Comparison of ENCODE assay signal across 1 cellular context in genomic region chr3:134325106-134325705, GRCh38.
TF ChIP-seq lines count a peak whose summit lies in the region.

No MANE protein-coding gene starts in this region.

TF ChIP-seq in IMR-90, 13 proteins besides CTCF, POLR2A, EP300 and RAD21:
- TF ChIP-seq CEBPB (IDR thresholded peaks at IDR 0.05; ENCODE audit: low read depth, low read length) (0 out of 2 replicates have a peak, but pooled peaks have one; percentile 1), CHD1 (IDR thresholded peaks at IDR 0.05; ENCODE audit: low read depth, low read length) (no peak)
